21 cellular contexts compared by ENCODE assay signal in the genomic region with DNA sequence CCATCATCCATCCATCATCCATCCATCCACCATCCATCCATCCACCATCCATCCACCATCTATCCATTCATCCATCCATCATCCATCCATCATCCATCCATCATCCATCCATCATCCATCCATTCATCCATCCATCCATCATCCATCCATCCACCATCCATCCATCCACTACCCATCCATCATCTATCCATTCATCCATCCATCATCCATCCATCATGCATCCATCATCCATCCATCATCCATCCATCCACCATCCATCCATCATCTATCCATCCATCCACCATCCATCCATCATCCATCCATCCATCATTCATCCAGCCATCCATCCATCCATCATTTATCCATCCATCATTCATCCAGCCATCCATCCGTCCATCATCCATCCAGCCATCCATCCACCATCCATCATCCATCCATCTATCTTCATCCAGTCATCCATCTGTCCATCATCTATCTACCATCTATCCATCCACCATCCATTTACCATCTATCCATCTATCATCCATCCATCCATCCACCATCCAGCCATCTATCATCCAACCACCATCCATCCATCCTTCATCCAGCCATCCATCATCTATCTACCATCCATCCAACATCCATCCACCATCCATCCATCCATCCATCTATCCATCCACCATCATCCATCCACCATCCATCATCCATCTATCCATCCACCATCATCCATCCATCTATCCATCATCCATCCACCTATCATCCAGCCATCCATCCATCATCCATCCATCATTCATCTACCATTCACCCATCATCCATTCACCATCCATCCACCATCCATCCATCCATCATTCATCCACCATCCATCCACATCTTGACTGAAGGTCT.
"Had no signal": no experiment of that assay in that cellular context is flagged by ENCODE, and none has a peak within 500 bp of the region (broad histone marks: within the 10 kb centered on the region; RNA-seq: fewer than 3 reads in every experiment).

No MANE protein-coding gene starts in this region.

- H3K27ac ChIP-seq: Peyer's patch, SJCRH30, VCaP had no signal

- H3K9me2 ChIP-seq: SK-N-SH had no signal

- H3K4me2 ChIP-seq: SK-N-SH had no signal

- DNase-seq: activated CD4-positive, alpha-beta memory T cell treated with anti-CD3 and anti-CD28 coated beads for 36 hours; activated CD4-positive, alpha-beta T cell treated with anti-CD3 and anti-CD28 coated beads, Interleukin-2, amount 10 ng/mL, durations not matched to agents 7 days and 5 days; activated CD4-positive, CD25-positive, alpha-beta regulatory T cell; activated CD8-positive, alpha-beta memory T cell treated with anti-CD3 and anti-CD28 coated beads for 24 hours; activated gamma-delta T cell; activated naive CD4-positive, alpha-beta T cell treated with anti-CD3 and anti-CD28 coated beads for 36 hours; activated T-cell treated with anti-CD3 and anti-CD28 coated beads, Interleukin-2, amount 50 U/mL, for 48 hours; anterior cingulate cortex; NCI-H1092; NCI-H1417; NCI-H1930; NCI-H2171 treated with DMSO at 0.1 percent for 48 hours; NCI-H345; NCI-H510A; NCI-H69; Peyer's patch; Right ventricle myocardium superior; SJCRH30; SK-N-SH; T-helper 1 cell had no signal

- H3K4me3 ChIP-seq: Peyer's patch, SJCRH30 had no signal

- H3K9me3 ChIP-seq: Peyer's patch, SJCRH30, SK-N-SH had no signal

- H3K36me3 ChIP-seq: Peyer's patch, SJCRH30 had no signal

- H3K9ac ChIP-seq: SK-N-SH had no signal

- H3K27me3 ChIP-seq: Peyer's patch, SJCRH30 had no signal
